ENCODE assay signal across 1 cellular context in the genomic region with DNA sequence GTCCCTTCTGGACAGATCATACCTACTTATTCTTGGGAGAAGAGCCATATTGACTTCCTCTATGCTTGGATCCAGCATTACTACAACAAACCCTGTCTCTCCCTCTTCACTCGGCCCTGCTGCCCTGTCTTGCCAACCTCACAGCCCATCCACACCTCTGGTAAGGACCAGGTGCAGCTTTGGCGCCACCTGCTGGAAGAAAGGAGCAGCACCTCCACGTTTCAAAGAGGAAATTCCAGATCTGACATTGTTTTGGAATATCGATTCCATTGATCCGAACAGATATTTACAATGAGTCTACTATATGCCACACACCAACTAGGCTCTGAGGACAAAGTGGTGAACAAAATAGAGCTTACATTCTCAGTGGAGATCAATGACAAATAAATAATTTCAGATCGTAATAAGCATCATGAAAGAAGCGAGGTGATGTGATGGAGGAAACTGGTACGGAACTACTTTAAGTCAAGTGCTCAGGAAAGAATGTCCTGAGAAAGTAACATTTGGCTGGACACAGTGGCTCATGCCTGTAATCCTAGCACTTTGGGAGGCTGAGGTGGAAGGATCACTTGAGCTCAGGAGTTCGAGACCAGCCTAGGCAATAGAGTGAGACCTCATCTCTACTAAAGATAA.
TF ChIP-seq lines count a peak whose summit lies in the region.

No MANE protein-coding gene starts in this region.

TF ChIP-seq in K562, 482 proteins besides CTCF, POLR2A, EP300 and RAD21 (continued from another document):
- TF ChIP-seq, protein P1, sequence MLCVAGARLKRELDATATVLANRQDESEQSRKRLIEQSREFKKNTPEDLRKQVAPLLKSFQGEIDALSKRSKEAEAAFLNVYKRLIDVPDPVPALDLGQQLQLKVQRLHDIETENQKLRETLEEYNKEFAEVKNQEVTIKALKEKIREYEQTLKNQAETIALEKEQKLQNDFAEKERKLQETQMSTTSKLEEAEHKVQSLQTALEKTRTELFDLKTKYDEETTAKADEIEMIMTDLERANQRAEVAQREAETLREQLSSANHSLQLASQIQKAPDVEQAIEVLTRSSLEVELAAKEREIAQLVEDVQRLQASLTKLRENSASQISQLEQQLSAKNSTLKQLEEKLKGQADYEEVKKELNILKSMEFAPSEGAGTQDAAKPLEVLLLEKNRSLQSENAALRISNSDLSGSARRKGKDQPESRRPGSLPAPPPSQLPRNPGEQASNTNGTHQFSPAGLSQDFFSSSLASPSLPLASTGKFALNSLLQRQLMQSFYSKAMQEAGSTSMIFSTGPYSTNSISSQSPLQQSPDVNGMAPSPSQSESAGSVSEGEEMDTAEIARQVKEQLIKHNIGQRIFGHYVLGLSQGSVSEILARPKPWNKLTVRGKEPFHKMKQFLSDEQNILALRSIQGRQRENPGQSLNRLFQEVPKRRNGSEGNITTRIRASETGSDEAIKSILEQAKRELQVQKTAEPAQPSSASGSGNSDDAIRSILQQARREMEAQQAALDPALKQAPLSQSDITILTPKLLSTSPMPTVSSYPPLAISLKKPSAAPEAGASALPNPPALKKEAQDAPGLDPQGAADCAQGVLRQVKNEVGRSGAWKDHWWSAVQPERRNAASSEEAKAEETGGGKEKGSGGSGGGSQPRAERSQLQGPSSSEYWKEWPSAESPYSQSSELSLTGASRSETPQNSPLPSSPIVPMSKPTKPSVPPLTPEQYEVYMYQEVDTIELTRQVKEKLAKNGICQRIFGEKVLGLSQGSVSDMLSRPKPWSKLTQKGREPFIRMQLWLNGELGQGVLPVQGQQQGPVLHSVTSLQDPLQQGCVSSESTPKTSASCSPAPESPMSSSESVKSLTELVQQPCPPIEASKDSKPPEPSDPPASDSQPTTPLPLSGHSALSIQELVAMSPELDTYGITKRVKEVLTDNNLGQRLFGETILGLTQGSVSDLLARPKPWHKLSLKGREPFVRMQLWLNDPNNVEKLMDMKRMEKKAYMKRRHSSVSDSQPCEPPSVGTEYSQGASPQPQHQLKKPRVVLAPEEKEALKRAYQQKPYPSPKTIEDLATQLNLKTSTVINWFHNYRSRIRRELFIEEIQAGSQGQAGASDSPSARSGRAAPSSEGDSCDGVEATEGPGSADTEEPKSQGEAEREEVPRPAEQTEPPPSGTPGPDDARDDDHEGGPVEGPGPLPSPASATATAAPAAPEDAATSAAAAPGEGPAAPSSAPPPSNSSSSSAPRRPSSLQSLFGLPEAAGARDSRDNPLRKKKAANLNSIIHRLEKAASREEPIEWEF (CRISPR knock-in tag; IDR thresholded peaks at IDR 0.05): peak; percentile 88; the same call in 1 of the 2 replicates
- TF ChIP-seq NCOA2 (IDR thresholded peaks at IDR 0.05; ENCODE audit: partially characterized antibody in 2 of 2) (no peak), ZNF384 (IDR thresholded peaks at IDR 0.05; ENCODE audit: low read depth, low read length) (no peak), ZNF134 (CRISPR knock-in tag; conservative IDR thresholded peaks at IDR 0.05) (no peak), ETV6 (IDR thresholded peaks at IDR 0.05; ENCODE audit: borderline replicate concordance in 1 of 2, low read depth in 2 of 2, low read length in 1 of 2) (0 out of 4 replicates have a peak, but pooled peaks of 1 of the 2 experiments have one; percentile 42), ETV6 (CRISPR knock-in tag; IDR thresholded peaks at IDR 0.05; ENCODE audit: borderline replicate concordance) (no peak), PBX2 (CRISPR knock-in tag; IDR thresholded peaks at IDR 0.05; ENCODE audit: low read depth) (no peak), PBX2 (tag; conservative IDR thresholded peaks at IDR 0.05; ENCODE audit: low read depth) (no peak), ZNF695 (CRISPR knock-in tag; IDR thresholded peaks at IDR 0.05) (no peak), MYC (IDR thresholded peaks at IDR 0.05; ENCODE audit: low read depth, low read length) (0 out of 2 replicates have a peak, but pooled peaks have one; percentile 34), MYC (CRISPR knock-in tag; IDR thresholded peaks at IDR 0.05; ENCODE audit: borderline replicate concordance, low read depth) (no peak), E2F1 (CRISPR knock-in tag; IDR thresholded peaks at IDR 0.05) (no peak), ZBTB8A (IDR thresholded peaks at IDR 0.05; ENCODE audit: partially characterized antibody) (no peak), RBM17 (IDR thresholded peaks at IDR 0.05; ENCODE audit: borderline replicate concordance, low read depth, low read length) (no peak), ATF7 (IDR thresholded peaks at IDR 0.05) (peak; percentile 15; the same call in 1 of the 2 replicates), MEF2D (tag; conservative IDR thresholded peaks at IDR 0.05; ENCODE audit: low read depth) (no peak), RB1 (IDR thresholded peaks at IDR 0.05; ENCODE audit: low read depth) (peak; percentile 56; the same call in 1 of the 2 replicates), JUND (IDR thresholded peaks at IDR 0.05; ENCODE audit: borderline replicate concordance, low read depth, low read length) (0 out of 2 replicates have a peak, but pooled peaks have one; percentile 18), JUND (tag; IDR thresholded peaks at IDR 0.05; ENCODE audit: borderline replicate concordance, low read depth, low read length) (no peak), STAG1 (CRISPR knock-in tag; IDR thresholded peaks at IDR 0.05; ENCODE audit: borderline replicate concordance) (peak; percentile 87; the same call in 1 of the 2 replicates), ZNF282 (CRISPR knock-in tag; IDR thresholded peaks at IDR 0.05) (no peak), TBP (optimal IDR thresholded peaks at IDR 0.05; ENCODE audit: low read depth, low read length) (peak; percentile 33), PTBP1 (IDR thresholded peaks at IDR 0.05; ENCODE audit: low read depth, low read length) (no peak)
- TF ChIP-seq, protein P2, sequence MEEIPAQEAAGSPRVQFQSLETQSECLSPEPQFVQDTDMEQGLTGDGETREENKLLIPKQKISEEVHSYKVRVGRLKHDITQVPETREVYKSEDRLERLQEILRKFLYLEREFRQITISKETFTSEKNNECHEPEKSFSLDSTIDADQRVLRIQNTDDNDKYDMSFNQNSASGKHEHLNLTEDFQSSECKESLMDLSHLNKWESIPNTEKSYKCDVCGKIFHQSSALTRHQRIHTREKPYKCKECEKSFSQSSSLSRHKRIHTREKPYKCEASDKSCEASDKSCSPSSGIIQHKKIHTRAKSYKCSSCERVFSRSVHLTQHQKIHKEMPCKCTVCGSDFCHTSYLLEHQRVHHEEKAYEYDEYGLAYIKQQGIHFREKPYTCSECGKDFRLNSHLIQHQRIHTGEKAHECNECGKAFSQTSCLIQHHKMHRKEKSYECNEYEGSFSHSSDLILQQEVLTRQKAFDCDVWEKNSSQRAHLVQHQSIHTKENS (CRISPR knock-in tag; IDR thresholded peaks at IDR 0.05): no peak
- TF ChIP-seq, protein P3, sequence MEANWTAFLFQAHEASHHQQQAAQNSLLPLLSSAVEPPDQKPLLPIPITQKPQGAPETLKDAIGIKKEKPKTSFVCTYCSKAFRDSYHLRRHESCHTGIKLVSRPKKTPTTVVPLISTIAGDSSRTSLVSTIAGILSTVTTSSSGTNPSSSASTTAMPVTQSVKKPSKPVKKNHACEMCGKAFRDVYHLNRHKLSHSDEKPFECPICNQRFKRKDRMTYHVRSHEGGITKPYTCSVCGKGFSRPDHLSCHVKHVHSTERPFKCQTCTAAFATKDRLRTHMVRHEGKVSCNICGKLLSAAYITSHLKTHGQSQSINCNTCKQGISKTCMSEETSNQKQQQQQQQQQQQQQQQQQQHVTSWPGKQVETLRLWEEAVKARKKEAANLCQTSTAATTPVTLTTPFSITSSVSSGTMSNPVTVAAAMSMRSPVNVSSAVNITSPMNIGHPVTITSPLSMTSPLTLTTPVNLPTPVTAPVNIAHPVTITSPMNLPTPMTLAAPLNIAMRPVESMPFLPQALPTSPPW (CRISPR knock-in tag; IDR thresholded peaks at IDR 0.05): 0 out of 2 replicates have a peak, but pooled peaks have one; percentile 16
- TF ChIP-seq, protein P4, sequence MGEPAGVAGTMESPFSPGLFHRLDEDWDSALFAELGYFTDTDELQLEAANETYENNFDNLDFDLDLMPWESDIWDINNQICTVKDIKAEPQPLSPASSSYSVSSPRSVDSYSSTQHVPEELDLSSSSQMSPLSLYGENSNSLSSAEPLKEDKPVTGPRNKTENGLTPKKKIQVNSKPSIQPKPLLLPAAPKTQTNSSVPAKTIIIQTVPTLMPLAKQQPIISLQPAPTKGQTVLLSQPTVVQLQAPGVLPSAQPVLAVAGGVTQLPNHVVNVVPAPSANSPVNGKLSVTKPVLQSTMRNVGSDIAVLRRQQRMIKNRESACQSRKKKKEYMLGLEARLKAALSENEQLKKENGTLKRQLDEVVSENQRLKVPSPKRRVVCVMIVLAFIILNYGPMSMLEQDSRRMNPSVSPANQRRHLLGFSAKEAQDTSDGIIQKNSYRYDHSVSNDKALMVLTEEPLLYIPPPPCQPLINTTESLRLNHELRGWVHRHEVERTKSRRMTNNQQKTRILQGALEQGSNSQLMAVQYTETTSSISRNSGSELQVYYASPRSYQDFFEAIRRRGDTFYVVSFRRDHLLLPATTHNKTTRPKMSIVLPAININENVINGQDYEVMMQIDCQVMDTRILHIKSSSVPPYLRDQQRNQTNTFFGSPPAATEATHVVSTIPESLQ (CRISPR knock-in tag; IDR thresholded peaks at IDR 0.05): no peak
TF ChIP-seq in K562: peak in this region for 21.
